1 cellular context compared by ENCODE assay signal in genomic region chr7:27771111-27771510, GRCh38.
TF ChIP-seq lines count a peak whose summit lies in the region.

No MANE protein-coding gene starts in this region.

TF ChIP-seq in GM23338, 12 proteins besides CTCF, POLR2A, EP300 and RAD21:
- TF ChIP-seq, protein P1, sequence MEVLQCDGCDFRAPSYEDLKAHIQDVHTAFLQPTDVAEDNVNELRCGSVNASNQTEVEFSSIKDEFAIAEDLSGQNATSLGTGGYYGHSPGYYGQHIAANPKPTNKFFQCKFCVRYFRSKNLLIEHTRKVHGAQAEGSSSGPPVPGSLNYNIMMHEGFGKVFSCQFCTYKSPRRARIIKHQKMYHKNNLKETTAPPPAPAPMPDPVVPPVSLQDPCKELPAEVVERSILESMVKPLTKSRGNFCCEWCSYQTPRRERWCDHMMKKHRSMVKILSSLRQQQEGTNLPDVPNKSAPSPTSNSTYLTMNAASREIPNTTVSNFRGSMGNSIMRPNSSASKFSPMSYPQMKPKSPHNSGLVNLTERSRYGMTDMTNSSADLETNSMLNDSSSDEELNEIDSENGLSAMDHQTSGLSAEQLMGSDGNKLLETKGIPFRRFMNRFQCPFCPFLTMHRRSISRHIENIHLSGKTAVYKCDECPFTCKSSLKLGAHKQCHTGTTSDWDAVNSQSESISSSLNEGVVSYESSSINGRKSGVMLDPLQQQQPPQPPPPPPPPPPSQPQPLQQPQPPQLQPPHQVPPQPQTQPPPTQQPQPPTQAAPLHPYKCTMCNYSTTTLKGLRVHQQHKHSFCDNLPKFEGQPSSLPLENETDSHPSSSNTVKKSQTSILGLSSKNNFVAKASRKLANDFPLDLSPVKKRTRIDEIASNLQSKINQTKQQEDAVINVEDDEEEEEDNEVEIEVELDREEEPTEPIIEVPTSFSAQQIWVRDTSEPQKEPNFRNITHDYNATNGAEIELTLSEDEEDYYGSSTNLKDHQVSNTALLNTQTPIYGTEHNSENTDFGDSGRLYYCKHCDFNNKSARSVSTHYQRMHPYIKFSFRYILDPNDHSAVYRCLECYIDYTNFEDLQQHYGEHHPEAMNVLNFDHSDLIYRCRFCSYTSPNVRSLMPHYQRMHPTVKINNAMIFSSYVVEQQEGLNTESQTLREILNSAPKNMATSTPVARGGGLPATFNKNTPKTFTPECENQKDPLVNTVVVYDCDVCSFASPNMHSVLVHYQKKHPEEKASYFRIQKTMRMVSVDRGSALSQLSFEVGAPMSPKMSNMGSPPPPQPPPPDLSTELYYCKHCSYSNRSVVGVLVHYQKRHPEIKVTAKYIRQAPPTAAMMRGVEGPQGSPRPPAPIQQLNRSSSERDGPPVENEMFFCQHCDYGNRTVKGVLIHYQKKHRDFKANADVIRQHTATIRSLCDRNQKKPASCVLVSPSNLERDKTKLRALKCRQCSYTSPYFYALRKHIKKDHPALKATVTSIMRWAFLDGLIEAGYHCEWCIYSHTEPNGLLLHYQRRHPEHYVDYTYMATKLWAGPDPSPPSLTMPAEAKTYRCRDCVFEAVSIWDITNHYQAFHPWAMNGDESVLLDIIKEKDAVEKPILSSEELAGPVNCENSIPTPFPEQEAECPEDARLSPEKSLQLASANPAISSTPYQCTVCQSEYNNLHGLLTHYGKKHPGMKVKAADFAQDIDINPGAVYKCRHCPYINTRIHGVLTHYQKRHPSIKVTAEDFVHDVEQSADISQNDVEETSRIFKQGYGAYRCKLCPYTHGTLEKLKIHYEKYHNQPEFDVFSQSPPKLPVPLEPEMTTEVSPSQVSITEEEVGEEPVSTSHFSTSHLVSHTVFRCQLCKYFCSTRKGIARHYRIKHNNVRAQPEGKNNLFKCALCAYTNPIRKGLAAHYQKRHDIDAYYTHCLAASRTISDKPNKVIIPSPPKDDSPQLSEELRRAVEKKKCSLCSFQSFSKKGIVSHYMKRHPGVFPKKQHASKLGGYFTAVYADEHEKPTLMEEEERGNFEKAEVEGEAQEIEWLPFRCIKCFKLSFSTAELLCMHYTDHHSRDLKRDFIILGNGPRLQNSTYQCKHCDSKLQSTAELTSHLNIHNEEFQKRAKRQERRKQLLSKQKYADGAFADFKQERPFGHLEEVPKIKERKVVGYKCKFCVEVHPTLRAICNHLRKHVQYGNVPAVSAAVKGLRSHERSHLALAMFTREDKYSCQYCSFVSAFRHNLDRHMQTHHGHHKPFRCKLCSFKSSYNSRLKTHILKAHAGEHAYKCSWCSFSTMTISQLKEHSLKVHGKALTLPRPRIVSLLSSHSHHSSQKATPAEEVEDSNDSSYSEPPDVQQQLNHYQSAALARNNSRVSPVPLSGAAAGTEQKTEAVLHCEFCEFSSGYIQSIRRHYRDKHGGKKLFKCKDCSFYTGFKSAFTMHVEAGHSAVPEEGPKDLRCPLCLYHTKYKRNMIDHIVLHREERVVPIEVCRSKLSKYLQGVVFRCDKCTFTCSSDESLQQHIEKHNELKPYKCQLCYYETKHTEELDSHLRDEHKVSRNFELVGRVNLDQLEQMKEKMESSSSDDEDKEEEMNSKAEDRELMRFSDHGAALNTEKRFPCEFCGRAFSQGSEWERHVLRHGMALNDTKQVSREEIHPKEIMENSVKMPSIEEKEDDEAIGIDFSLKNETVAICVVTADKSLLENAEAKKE (CRISPR knock-in tag; IDR thresholded peaks at IDR 0.05): no peak
- TF ChIP-seq ETS1 (IDR thresholded peaks at IDR 0.05) (no peak), STAT1 (IDR thresholded peaks at IDR 0.05; ENCODE audit: unreplicated experiment) (no peak), EZH2phosphoT487 (IDR thresholded peaks at IDR 0.05; ENCODE audit: unreplicated experiment) (no peak), ZNF331 (CRISPR knock-in tag; IDR thresholded peaks at IDR 0.05; ENCODE audit: low read depth) (no peak)
